In genomic region chr10:117004238-117004626, GRCh38 we compare ENCODE assay signal across 8 cellular contexts. TPM values are rescaled to one million over a fixed set of nuclear protein-coding genes. Genes with fewer than 3 reads are reported as not detected.
DNase-seq lines count a peak whose midpoint lies in the region; ATAC-seq and TF ChIP-seq lines count a peak whose summit lies in the region.

No MANE protein-coding gene starts in this region.

- H2BK15ac ChIP-seq in H9 (ENCODE audit: low read depth, low read length) = no peak overlapping the region

- H3K4me3 Mint-ChIP-seq in H9 = peak overlapping the region; percentile 86 to 89

- H4K8ac ChIP-seq in H9 (replicated peaks; ENCODE audit: insufficient read length, low read depth, low read length) = no peak overlapping the region

- peaks cover 4% of the 10 kb centered on the region for H3K23me2 ChIP-seq in H9 (ENCODE audit: insufficient read length, low read depth, low read length, poor library complexity, severe bottlenecking)

- H3K4me3 ChIP-seq in OCI-LY3 (ENCODE audit: low read length) (peak overlapping the region; percentile 98), esophagus (ENCODE audit: low read depth in 1 of 2, low read length in 2 of 2) (peak overlapping the region; percentile 64 to 84), osteoblast (ENCODE audit: insufficient read depth, low read length) (peak overlapping the region; percentile 83)

- no peak overlapping the region for H4K91ac ChIP-seq in H9 (ENCODE audit: insufficient read length, low read depth, low read length)

- H3K4me1 ChIP-seq in H9 (ENCODE audit: insufficient read depth, low read length) (no peaks in the 10 kb centered on the region), OCI-LY3 (ENCODE audit: low read length) (peaks cover 3% of the 10 kb centered on the region; the same call in 1 of the 2 replicates), esophagus (ENCODE audit: control insufficient read depth in 2 of 2, insufficient read depth in 2 of 2, low read length in 1 of 2) (peaks cover 0 to 4% of the 10 kb centered on the region in 2 donors), osteoblast (ENCODE audit: insufficient read depth, low read length) (no peaks in the 10 kb centered on the region)

- no peak overlapping the region for H2AFZ ChIP-seq in H9 (ENCODE audit: low read length)
- H2AFZ ChIP-seq in OCI-LY3 (ENCODE audit: low read depth, low read length) = peak overlapping the region; percentile 89; the same call in 1 of the 2 replicates
- H2AFZ ChIP-seq in osteoblast (ENCODE audit: low read length) = peak overlapping the region; percentile 94

- peaks cover 7% of the 10 kb centered on the region for H3K27me3 Mint-ChIP-seq in H9 (ENCODE audit: low read depth)

- peaks cover 17 to 28% of the 10 kb centered on the region in 2 experiments for H3K4me1 Mint-ChIP-seq in H9

- no peak overlapping the region for H3K27ac Mint-ChIP-seq in H9

- H3K9me3 Mint-ChIP-seq in H9 = no peaks in the 10 kb centered on the region

- no peaks in the 10 kb centered on the region for H3K79me1 ChIP-seq in H9 (ENCODE audit: insufficient read depth, low read depth, low read length, poor library complexity, severe bottlenecking)

- no peak overlapping the region for H3K23ac ChIP-seq in H9 (ENCODE audit: insufficient read length, low read depth, low read length)

- H3K56ac ChIP-seq in H9 (ENCODE audit: insufficient read length, low read depth, low read length) = no peak overlapping the region

- peak; percentile 53 for ATAC-seq in GM18511 (IDR thresholded peaks at IDR 0.05; ENCODE audit: unreplicated experiment)

- H3K14ac ChIP-seq in H9 (ENCODE audit: insufficient read depth, low read length) = peak overlapping the region; percentile 69

- H3K27ac ChIP-seq in H9 (ENCODE audit: insufficient read length, low read depth, low read length) (no peak overlapping the region), OCI-LY3 (ENCODE audit: low read length) (no peak overlapping the region), esophagus (ENCODE audit: low read depth in 2 of 2, low read length in 1 of 2) (peak overlapping the region; percentile 93), osteoblast (ENCODE audit: low read depth, low read length) (no peak overlapping the region)

- H3K27me3 ChIP-seq in H9 (ENCODE audit: insufficient read depth, low read length) (no peaks in the 10 kb centered on the region; the same call in 1 of the 2 replicates), OCI-LY3 (ENCODE audit: low read depth, low read length) (peaks cover 6% of the 10 kb centered on the region; the same call in 1 of the 2 replicates), esophagus (ENCODE audit: control insufficient read depth in 1 of 2, insufficient read depth in 2 of 2, low read length in 2 of 2) (no peaks in the 10 kb centered on the region), osteoblast (ENCODE audit: insufficient read depth, low read length) (peaks cover 5% of the 10 kb centered on the region)

- H2BK5ac ChIP-seq in H9 (ENCODE audit: insufficient read length, low read length) = no peak overlapping the region

- no peak overlapping the region for H3T11ph ChIP-seq in H9 (ENCODE audit: low read length)

- 0 out of 7 replicates have a peak, but pooled peaks cover 0 to 3% (median 0%) of the 10 kb centered on the region in 3 experiments for H3K36me3 Mint-ChIP-seq in H9 (ENCODE audit: insufficient read depth in 1 of 3, low read depth in 3 of 3)

- H3K79me2 ChIP-seq in H9 (ENCODE audit: insufficient read depth, low read length) (no peaks in the 10 kb centered on the region), OCI-LY3 (ENCODE audit: low read length) (no peaks in the 10 kb centered on the region), osteoblast (ENCODE audit: insufficient read depth, low read length) (no peaks in the 10 kb centered on the region)

- H2BK120ac ChIP-seq in H9 (ENCODE audit: low read depth, low read length, poor library complexity, severe bottlenecking) = no peak overlapping the region

- no peaks in the 10 kb centered on the region for H4K20me1 ChIP-seq in H9 (ENCODE audit: control insufficient read depth, insufficient read depth, insufficient read length)
- no peaks in the 10 kb centered on the region for H4K20me1 ChIP-seq in OCI-LY3 (ENCODE audit: insufficient read depth, low read length)
- no peaks in the 10 kb centered on the region for H4K20me1 ChIP-seq in osteoblast (ENCODE audit: insufficient read depth, low read length)

- DNase-seq in H9 = no peak
- peak; percentile 76 for DNase-seq in osteoblast (ENCODE audit: insufficient read length, low spot score, missing footprints)
- DNase-seq in pons (ENCODE audit: low spot score) = no peak
- DNase-seq in 8988T = no peak
- DNase-seq in putamen (ENCODE audit: low spot score) = no peak

- no peak overlapping the region for H2BK12ac ChIP-seq in H9 (ENCODE audit: insufficient read length, low read depth, low read length)

- H3K18ac ChIP-seq in H9 (ENCODE audit: insufficient read length, low read depth, low read length) = no peak overlapping the region

- H3K9ac ChIP-seq in H9 (ENCODE audit: extremely low read depth, insufficient read length, low read length) = peak overlapping the region; percentile 51
- peak overlapping the region; percentile 79 for H3K9ac ChIP-seq in OCI-LY3 (ENCODE audit: low read length)

- H3K4ac ChIP-seq in H9 (ENCODE audit: low read depth, low read length) = no peak overlapping the region

- H3K4me2 ChIP-seq in H9 (ENCODE audit: insufficient read depth, insufficient read length, low read length) (peak overlapping the region; percentile 69), OCI-LY3 (ENCODE audit: low read length) (peak overlapping the region; percentile 92), osteoblast (ENCODE audit: insufficient read depth, low read length) (peak overlapping the region; percentile 85)

- H3K36me3 ChIP-seq in OCI-LY3 (replicated peaks; ENCODE audit: low read depth, low read length) = no peaks in the 10 kb centered on the region
- no peaks in the 10 kb centered on the region for H3K36me3 ChIP-seq in esophagus (ENCODE audit: control insufficient read depth in 2 of 2, insufficient read depth in 2 of 2, low read length in 1 of 2)
- no peaks in the 10 kb centered on the region for H3K36me3 ChIP-seq in osteoblast (ENCODE audit: insufficient read depth, low read length)

- no CpG with 5 or more reads among the region's 7 CpGs for WGBS in H9 (ENCODE audit: extremely low coverage, insufficient read length, low lambda C conversion rate)
- WGBS in esophagus, 2 donors = 17 to 24% methylated on average over 7 of the region's 7 CpGs

- no peak overlapping the region for H4K5ac ChIP-seq in H9 (ENCODE audit: insufficient read length, low read depth, low read length)

- no peak overlapping the region for H2AK5ac ChIP-seq in H9 (ENCODE audit: insufficient read length, low read length)

- TF ChIP-seq CTCF in H9 (conservative IDR thresholded peaks at IDR 0.05) (no peak; the same call in 2 of the 3 replicates), OCI-LY3 (IDR thresholded peaks at IDR 0.05; ENCODE audit: low read depth, low read length) (no peak), osteoblast (IDR thresholded peaks at IDR 0.05; ENCODE audit: extremely low read depth, low read depth, low read length) (no peak)

- no peaks in the 10 kb centered on the region for H3K9me3 ChIP-seq in H9 (ENCODE audit: control insufficient read depth, low read depth, low read length)
- H3K9me3 ChIP-seq in OCI-LY3 (ENCODE audit: insufficient read depth, low read length) = no peaks in the 10 kb centered on the region
- no peaks in the 10 kb centered on the region for H3K9me3 ChIP-seq in esophagus (ENCODE audit: control insufficient read depth in 2 of 2, insufficient read depth in 1 of 2, low read depth in 1 of 2, low read length in 1 of 2)
- H3K9me3 ChIP-seq in osteoblast (ENCODE audit: low read depth, low read length) = no peaks in the 10 kb centered on the region

- H2BK20ac ChIP-seq in H9 (ENCODE audit: low read depth, low read length, poor library complexity, severe bottlenecking) = no peak overlapping the region

RNA-seq across cellular contexts. Expression of gene SHTN1, which starts 0.8 kb away (rescaled TPM):
- 21.3 and 22.1 TPM in 2 replicates for total RNA-seq in H9 (2021)
- polyA plus RNA-seq in esophagus = 1 to 10 TPM; 6.1 to 6.5 TPM
- 2.2 and 2.4 TPM in 2 replicates for total RNA-seq in osteoblast

Comparison
In these comparisons a context has a peak if more than half of its experiments do, and no peak if none do; other contexts are left out.
1. H3K27ac ChIP-seq: peak in esophagus (2 of 2); none in H9 (single experiment), OCI-LY3 (single experiment) and osteoblast (single experiment).
2. Peak in every context shown above with its lines, with median percentiles within 50 percentile points of each other: H3K4me2 ChIP-seq and H3K4me3 ChIP-seq.